8 cellular contexts compared by ENCODE assay signal in genomic region chr19:37468961-37469777, GRCh38. TPM values are rescaled to one million over a fixed set of nuclear protein-coding genes. Genes with fewer than 3 reads are reported as not detected.
DNase-seq lines count a peak whose midpoint lies in the region; ATAC-seq and TF ChIP-seq lines count a peak whose summit lies in the region.

Gene ZNF570, plus strand, starts transcription at chr19:37469356. Its CDS starts 999 bp downstream, at chr19:37470355.

- TF ChIP-seq CTCF in Calu3 (IDR thresholded peaks at IDR 0.05; ENCODE audit: unreplicated experiment) = no peak
- TF ChIP-seq CTCF in KMS-11 (conservative IDR thresholded peaks at IDR 0.05; ENCODE audit: low read depth, low read length) = no peak
- no peak for TF ChIP-seq CTCF in RWPE2 (IDR thresholded peaks at IDR 0.05; ENCODE audit: poor library complexity, severe bottlenecking)
- no peak for TF ChIP-seq CTCF in foreskin fibroblast (IDR thresholded peaks at IDR 0.05; ENCODE audit: low read depth, low read length)
- peak; percentile 6 for TF ChIP-seq CTCF in neural progenitor cell (IDR thresholded peaks at IDR 0.05)
- TF ChIP-seq CTCF in stomach (IDR thresholded peaks at IDR 0.05) = no peak

- no peak within 1 kb of the TSS; the same call in 1 of the 2 replicates for H3K4me2 ChIP-seq in KMS-11
- peak within 1 kb of the TSS; percentile 88 for H3K4me2 ChIP-seq in neural progenitor cell

- no peak for TF ChIP-seq EP300 in stomach (IDR thresholded peaks at IDR 0.05)

- ATAC-seq in GM21447 (IDR thresholded peaks at IDR 0.05; ENCODE audit: unreplicated experiment) (peak; percentile 58), RWPE2 (ENCODE audit: low read depth) (peak; percentile 79)

- H3K4me3 Mint-ChIP-seq in Calu3 (ENCODE audit: low read depth, unreplicated experiment) = peak within 1 kb of the TSS; percentile 92
- H3K4me3 Mint-ChIP-seq in neural progenitor cell = peak within 1 kb of the TSS; percentile 98

- TF ChIP-seq POLR2A in stomach (IDR thresholded peaks at IDR 0.05) = no peak

- H3K9me3 Mint-ChIP-seq in Calu3 (ENCODE audit: low read depth, unreplicated experiment) (peaks cover 14% of the 10 kb centered on the region), neural progenitor cell (peaks cover 37% of the 10 kb centered on the region)

- H3K4me3 ChIP-seq in KMS-11 (IDR thresholded peaks at IDR 0.05; ENCODE audit: insufficient read depth, low read depth, low read length) = no peak within 1 kb of the TSS
- H3K4me3 ChIP-seq in RWPE2 (ENCODE audit: severe bottlenecking) = peak within 1 kb of the TSS; percentile 75
- peak within 1 kb of the TSS; percentile 86 to 89 for H3K4me3 ChIP-seq in foreskin fibroblast (ENCODE audit: low read depth in 1 of 2, low read length in 2 of 2)
- peak within 1 kb of the TSS; percentile 93 for H3K4me3 ChIP-seq in neural progenitor cell
- peak within 1 kb of the TSS; percentile 67 to 98 (median 70) for H3K4me3 ChIP-seq in stomach

- WGBS in stomach, 5 donors = 0 to 1% (median 0%) methylated on average over 34 to 63 of the region's 63 CpGs

- H3K9me3 ChIP-seq in RWPE2 (ENCODE audit: severe bottlenecking) (no peaks in the 10 kb centered on the region), neural progenitor cell (ENCODE audit: low read depth) (no peaks in the 10 kb centered on the region), stomach (peaks cover 2 to 33% (median 16%) of the 10 kb centered on the region in 4 donors)

- H3K9ac ChIP-seq in KMS-11 (no peak within 1 kb of the TSS), neural progenitor cell (peak within 1 kb of the TSS; percentile 79)

- H3K27ac ChIP-seq in KMS-11 (no peak within 1 kb of the TSS), RWPE2 (ENCODE audit: poor library complexity, severe bottlenecking) (peak within 1 kb of the TSS; percentile 32), neural progenitor cell (no peak within 1 kb of the TSS), stomach (peak within 1 kb of the TSS; percentile 85 to 91 (median 89))

- peaks cover 28% of the 10 kb centered on the region for H3K36me3 Mint-ChIP-seq in Calu3 (ENCODE audit: insufficient read depth, unreplicated experiment)
- H3K36me3 Mint-ChIP-seq in neural progenitor cell = peaks cover 28% of the 10 kb centered on the region

- no peaks in the 10 kb centered on the region for H4K20me1 ChIP-seq in KMS-11 (ENCODE audit: insufficient read depth)
- no peaks in the 10 kb centered on the region for H4K20me1 ChIP-seq in neural progenitor cell (ENCODE audit: low read depth)

- no peaks in the 10 kb centered on the region for H3K27me3 Mint-ChIP-seq in Calu3 (ENCODE audit: unreplicated experiment)
- peaks cover 4% of the 10 kb centered on the region for H3K27me3 Mint-ChIP-seq in neural progenitor cell (ENCODE audit: insufficient read depth, low read depth)

- H3K36me3 ChIP-seq in KMS-11 (ENCODE audit: insufficient read depth) = no peaks in the 10 kb centered on the region
- peaks cover 21% of the 10 kb centered on the region for H3K36me3 ChIP-seq in RWPE2 (ENCODE audit: low read depth)
- peaks cover 16% of the 10 kb centered on the region for H3K36me3 ChIP-seq in neural progenitor cell
- peaks cover 3 to 37% (median 26%) of the 10 kb centered on the region in 4 donors for H3K36me3 ChIP-seq in stomach

- CTCF ChIA-PET in Calu3 (lab: Charles Lee) = interaction anchor here (0.6 to 1.0 kb wide), 3 partner anchors 15 to 156 kb away, joined by 4 to 7 read pairs (median 6); no protein-coding TSS in a partner anchor

- H3K79me2 ChIP-seq in KMS-11 (ENCODE audit: insufficient read depth, low read depth) = no peaks in the 10 kb centered on the region
- H3K79me2 ChIP-seq in neural progenitor cell (ENCODE audit: low read depth) = peaks cover 30% of the 10 kb centered on the region

- H3K4me1 ChIP-seq in KMS-11 (ENCODE audit: low read depth, poor library complexity, severe bottlenecking) (no peaks in the 10 kb centered on the region), RWPE2 (ENCODE audit: insufficient read depth, poor library complexity, severe bottlenecking) (no peaks in the 10 kb centered on the region), neural progenitor cell (peaks cover 3% of the 10 kb centered on the region), stomach (peaks cover 4 to 37% (median 30%) of the 10 kb centered on the region in 4 donors)

- no TSS peak for BruUV-seq in Calu3 (replicated peaks; lab: Mats Ljungman, UMichigan)

- H3K27ac Mint-ChIP-seq in Calu3 (ENCODE audit: unreplicated experiment) = peak within 1 kb of the TSS; percentile 57
- peak within 1 kb of the TSS; percentile 78 for H3K27ac Mint-ChIP-seq in neural progenitor cell

- intact Hi-C loops in Calu3 (cut with micrococcal nuclease; ENCODE audit: unreplicated experiment) = no loop called here
- intact Hi-C loops in stomach (cut with DNase I; ENCODE audit: low total_unique reads) = loop anchor here (10.0 kb wide), 1 partner anchor 94 kb away; the partner anchor contains the start of gene ZNF527

- H3K27me3 ChIP-seq in KMS-11 (ENCODE audit: insufficient read depth, low read depth) (no peaks in the 10 kb centered on the region), RWPE2 (ENCODE audit: insufficient read depth, poor library complexity, severe bottlenecking) (no peaks in the 10 kb centered on the region), neural progenitor cell (no peaks in the 10 kb centered on the region), stomach (no peaks in the 10 kb centered on the region)

- peak within 1 kb of the TSS; percentile 38; the same call in 1 of the 2 replicates for H2AFZ ChIP-seq in KMS-11 (ENCODE audit: low read depth)
- peak within 1 kb of the TSS; percentile 100 for H2AFZ ChIP-seq in neural progenitor cell (replicated peaks)

- H3F3A ChIP-seq in neural progenitor cell (ENCODE audit: low read depth) = peaks cover 2% of the 10 kb centered on the region

- peak; percentile 87 for DNase-seq in Calu3
- peak; percentile 86 for DNase-seq in RWPE2 (ENCODE audit: low spot score)
- peak; percentile 86 for DNase-seq in activated gamma-delta T cell treated with Interleukin-2 at 50 U/mL for 16 hours
- DNase-seq in foreskin fibroblast = peak; percentile 88 to 96
- DNase-seq in neural progenitor cell (ENCODE audit: low spot score) = peak; percentile 94
- DNase-seq in stomach = peak; percentile 89

- no peaks in the 10 kb centered on the region for H3K4me1 Mint-ChIP-seq in Calu3 (ENCODE audit: low read depth, unreplicated experiment)
- peaks cover 21% of the 10 kb centered on the region for H3K4me1 Mint-ChIP-seq in neural progenitor cell

RNA-seq across cellular contexts. Expression of gene ZNF570, which starts in this region (rescaled TPM):
- 2.9 and 3.3 TPM in 2 replicates for total RNA-seq in Calu3 (2022)
- 9.1 and 30.9 TPM in 2 replicates for total RNA-seq in neural progenitor cell (ENCODE audit: low replicate concordance)
- 10 to 100 TPM in 2 of 5 donors, 1 to 10 TPM in 3; 3.8 to 17.1 (median 8.8) TPM for total RNA-seq in stomach
- polyA plus RNA-seq in stomach = 1 to 10 TPM; 1.4 to 2.4 (median 1.6) TPM

Comparison
In these comparisons a context has a peak if more than half of its experiments do, and no peak if none do; other contexts are left out.
1. H3K27ac ChIP-seq: peak in RWPE2 (single experiment) and stomach (5 of 5); none in KMS-11 (single experiment) and neural progenitor cell (single experiment).
2. Peak in every context shown above with its lines, with median percentiles within 50 percentile points of each other: DNase-seq.